ENCODE assay signal across 8 cellular contexts in genomic region chr17:42552736-42553135, GRCh38. TPM values are rescaled to one million over a fixed set of nuclear protein-coding genes. Genes with fewer than 3 reads are reported as not detected.
DNase-seq lines count a peak whose midpoint lies in the region; ATAC-seq, FAIRE-seq and TF ChIP-seq lines count a peak whose summit lies in the region.
"Not testable (repeated sequence)": the region's sequence is repeated elsewhere in the genome, so short reads cannot be mapped to it uniquely, and the experiment has no call there.

Gene HSD17B1, plus strand, starts transcription at chr17:42552923. Its CDS starts 11 bp downstream, at chr17:42552934.

- not testable (repeated sequence) for H3K14ac ChIP-seq in IMR-90 (replicated peaks; ENCODE audit: low read depth, low read length)

- peak within 1 kb of the TSS; percentile 21; the same call in 1 of the 2 replicates for H4K91ac ChIP-seq in IMR-90 (ENCODE audit: insufficient read depth, low read depth, low read length)

- not testable (repeated sequence) for ATAC-seq in CD4-positive, CD25-positive, alpha-beta regulatory T cell (ENCODE audit: low read depth in 2 of 2); IMR-90 (ENCODE audit: low read depth); WTC11; GM12878; esophagus mucosa; thoracic aorta (ENCODE audit: insufficient number of reproducible peaks, low FRiP score, low read depth)

- H3K9me1 ChIP-seq in IMR-90 (ENCODE audit: insufficient read depth, low read length) = not testable (repeated sequence)

- H3K79me1 ChIP-seq in IMR-90 (ENCODE audit: low read depth in 1 of 2, low read length in 2 of 2) = peaks cover 11 to 53% of the 10 kb centered on the region in 2 experiments

- not testable (repeated sequence) for TF ChIP-seq EP300 in GM12878 (IDR thresholded peaks at IDR 0.05; ENCODE audit: borderline replicate concordance in 1 of 2, control insufficient read depth in 1 of 2, low read depth in 2 of 2, low read length in 2 of 2)

- not testable (repeated sequence) for H4K20me1 ChIP-seq in IMR-90 (ENCODE audit: insufficient read depth, low read length); GM12878 (ENCODE audit: control insufficient read depth, insufficient read depth); osteoblast (ENCODE audit: insufficient read depth, low read length)

- H3K9me3 ChIP-seq in CD4-positive, CD25-positive, alpha-beta regulatory T cell (ENCODE audit: control insufficient read depth in 2 of 2, low read length in 2 of 2); IMR-90 (ENCODE audit: control insufficient read depth, insufficient read depth, low read length); GM12878 (replicated peaks; ENCODE audit: control insufficient read depth, insufficient read depth, low read length); liver (ENCODE audit: control insufficient read depth in 4 of 4, low read length in 3 of 4); osteoblast (ENCODE audit: low read depth, low read length); thoracic aorta: not testable (repeated sequence)

- peaks cover 0 to 44% (median 24%) of the 10 kb centered on the region in 4 donors for H3K4me1 Mint-ChIP-seq in CD4-positive, CD25-positive, alpha-beta regulatory T cell
- peaks cover 21% of the 10 kb centered on the region for H3K4me1 Mint-ChIP-seq in WTC11

- FAIRE-seq in GM12878 (lab: Jason Lieb, UNC) = not testable (repeated sequence)

- WGBS in IMR-90 (ENCODE audit: extremely low coverage in 2 of 2, insufficient read length in 1 of 2), 2 experiments = no CpG with 5 or more reads among the region's 15 CpGs
- WGBS in GM12878 (ENCODE audit: insufficient coverage, insufficient replicate concordance, low lambda C conversion rate, missing lambda C conversion rate) = 96% methylated on average over 8 of the region's 15 CpGs
- WGBS in liver = 95% methylated on average over 15 of the region's 15 CpGs

- in situ Hi-C loops in IMR-90 (cut with MboI; ENCODE audit: low sequenced_read_pairs); GM12878 (cut with MboI): not testable (repeated sequence)

- H3K18ac ChIP-seq in IMR-90 (ENCODE audit: low read depth, low read length) = not testable (repeated sequence)

- CTCF ChIA-PET in IMR-90 (lab: Yijun Ruan, JAX); WTC11 (lab: Charles Lee): not testable (repeated sequence)
- CTCF ChIA-PET in GM12878 (lab: Yijun Ruan, JAX) = interaction anchor here (1.3 to 1.8 kb wide), 2 partner anchors 16 to 22 kb away, joined by 4 to 7 read pairs; partner anchors contain the start of gene NAGLU

- H3K27me3 ChIP-seq in CD4-positive, CD25-positive, alpha-beta regulatory T cell (ENCODE audit: control insufficient read depth, insufficient read depth, low read length); IMR-90 (ENCODE audit: control insufficient read depth, insufficient read depth, low read length); GM12878 (replicated peaks in 1 of 2; ENCODE audit: control insufficient read depth in 2 of 2, insufficient read depth in 2 of 2, low read length in 1 of 2); liver (ENCODE audit: control insufficient read depth in 4 of 4, insufficient read depth in 4 of 4, low read length in 3 of 4); osteoblast (ENCODE audit: insufficient read depth, low read length); thoracic aorta (replicated peaks; ENCODE audit: insufficient read depth): not testable (repeated sequence)

- H4K8ac ChIP-seq in IMR-90 (ENCODE audit: low read depth in 2 of 2, low read length in 2 of 2) = not testable (repeated sequence)

- H2BK5ac ChIP-seq in IMR-90 (ENCODE audit: low read depth, low read length, poor library complexity, severe bottlenecking) = not testable (repeated sequence)

- not testable (repeated sequence) for TF ChIP-seq RAD21 in IMR-90 (IDR thresholded peaks at IDR 0.05; ENCODE audit: low read length); GM12878 (IDR thresholded peaks at IDR 0.05; ENCODE audit: insufficient read depth, low read depth, low read length); liver (IDR thresholded peaks at IDR 0.05)

- not testable (repeated sequence) for H4K5ac ChIP-seq in IMR-90 (ENCODE audit: low read depth, low read length)

- intact Hi-C loops in IMR-90 (cut with micrococcal nuclease); GM12878 (cut with micrococcal nuclease; ENCODE audit: unreplicated experiment): not testable (repeated sequence)

- not testable (repeated sequence) for H2BK20ac ChIP-seq in IMR-90 (ENCODE audit: low read depth, low read length)

- H2AFZ ChIP-seq in IMR-90 (replicated peaks; ENCODE audit: low read length, poor library complexity); GM12878 (ENCODE audit: control insufficient read depth, low read depth, low read length); osteoblast (ENCODE audit: low read length): not testable (repeated sequence)

- H3K27me3 Mint-ChIP-seq in CD4-positive, CD25-positive, alpha-beta regulatory T cell; WTC11 (ENCODE audit: low read depth): not testable (repeated sequence)

- H3K4me3 Mint-ChIP-seq in CD4-positive, CD25-positive, alpha-beta regulatory T cell = peak within 1 kb of the TSS; percentile 87 to 91 (median 90)
- H3K4me3 Mint-ChIP-seq in WTC11 = peak within 1 kb of the TSS; percentile 85

- RAD21 ChIA-PET in GM12878 (lab: Charles Lee; ENCODE audit: unreplicated experiment) = not testable (repeated sequence)

- peak within 1 kb of the TSS in 2 of 3 donors; percentile 48 to 81 for H3K27ac Mint-ChIP-seq in CD4-positive, CD25-positive, alpha-beta regulatory T cell
- 0 out of 2 replicates have a peak within 1 kb of the TSS, but pooled peaks have one; percentile 57 for H3K27ac Mint-ChIP-seq in WTC11

- peak within 1 kb of the TSS; percentile 97; the same call in 1 of the 2 replicates for H3K4ac ChIP-seq in IMR-90 (ENCODE audit: low read depth, low read length)

- dilution Hi-C loops in IMR-90 (cut with HindIII; ENCODE audit: low sequenced_read_pairs, unreplicated experiment) = not testable (repeated sequence)

- H2BK15ac ChIP-seq in IMR-90 (ENCODE audit: low read depth, low read length) = not testable (repeated sequence)

- H3K27ac ChIP-seq in CD4-positive, CD25-positive, alpha-beta regulatory T cell (ENCODE audit: insufficient read depth, low read length, poor library complexity, severe bottlenecking); IMR-90 (ENCODE audit: insufficient read depth, low read length); GM12878 (ENCODE audit: control insufficient read depth, insufficient read depth); osteoblast (ENCODE audit: low read depth, low read length): not testable (repeated sequence)
- peak within 1 kb of the TSS; percentile 88 to 93 for H3K27ac ChIP-seq in liver (ENCODE audit: low read depth in 1 of 2, low read length in 2 of 2)
- peak within 1 kb of the TSS; percentile 70 to 81 for H3K27ac ChIP-seq in thoracic aorta

- 0 out of 2 replicates have a peak within 1 kb of the TSS, but pooled peaks have one; percentile 12 for H3K23ac ChIP-seq in IMR-90 (ENCODE audit: low read depth, low read length)

- H2AK5ac ChIP-seq in IMR-90 (ENCODE audit: low read depth, low read length) = peak within 1 kb of the TSS; percentile 93; the same call in 1 of the 2 replicates

- not testable (repeated sequence) for H3K9me3 Mint-ChIP-seq in CD4-positive, CD25-positive, alpha-beta regulatory T cell; WTC11

- not testable (repeated sequence) for TF ChIP-seq POLR2A in IMR-90 (IDR thresholded peaks at IDR 0.05; ENCODE audit: low read depth, low read length); GM12878 (IDR thresholded peaks at IDR 0.05; ENCODE audit: low read depth, low read length)

- POLR2A ChIA-PET in IMR-90 (lab: Charles Lee; ENCODE audit: unreplicated experiment); WTC11 (lab: Charles Lee); GM12878 (lab: Charles Lee): not testable (repeated sequence)

- peaks cover 16% of the 10 kb centered on the region for H3K79me2 ChIP-seq in GM12878 (ENCODE audit: control insufficient read depth, insufficient read depth, low read length)
- peaks cover 16% of the 10 kb centered on the region for H3K79me2 ChIP-seq in osteoblast (ENCODE audit: insufficient read depth, low read length)

- H2AK9ac ChIP-seq in IMR-90 (replicated peaks; ENCODE audit: low read depth, low read length, poor library complexity) = peak within 1 kb of the TSS; percentile 90

- H3K4me2 ChIP-seq in IMR-90 (ENCODE audit: low read depth, low read length) (peak within 1 kb of the TSS; percentile 92), GM12878 (ENCODE audit: control insufficient read depth, insufficient read depth) (peak within 1 kb of the TSS; percentile 89), osteoblast (ENCODE audit: insufficient read depth, low read length) (peak within 1 kb of the TSS; percentile 98)

- SMC1A ChIA-PET in GM12878 (lab: Charles Lee; ENCODE audit: uncharacterized antibody, unreplicated experiment) = not testable (repeated sequence)

- not testable (repeated sequence) for BruUV-seq in IMR-90 (replicated peaks; lab: Mats Ljungman, UMichigan); GM12878 (replicated peaks; lab: Mats Ljungman, UMichigan)

- not testable (repeated sequence) for H2BK120ac ChIP-seq in IMR-90 (ENCODE audit: low read depth, low read length)

- not testable (repeated sequence) for DNase-seq in CD4-positive, CD25-positive, alpha-beta regulatory T cell; IMR-90; WTC11 (ENCODE audit: low spot score); GM12878 (ENCODE audit: low read depth, low spot score); thoracic aorta (ENCODE audit: low spot score)
- peak; percentile 49 for DNase-seq in osteoblast (ENCODE audit: insufficient read length, low spot score, missing footprints)

- H3K4me1 ChIP-seq in CD4-positive, CD25-positive, alpha-beta regulatory T cell (ENCODE audit: control insufficient read depth, insufficient read depth, low read length, poor library complexity, severe bottlenecking) = peaks cover 39% of the 10 kb centered on the region
- H3K4me1 ChIP-seq in IMR-90 (ENCODE audit: control insufficient read depth, insufficient read depth, low read length) = not testable (repeated sequence)
- H3K4me1 ChIP-seq in GM12878 (ENCODE audit: control insufficient read depth, insufficient read depth, low read length) (peaks cover 11% of the 10 kb centered on the region), liver (ENCODE audit: control insufficient read depth in 4 of 4, insufficient read depth in 4 of 4, low read length in 3 of 4) (peaks cover 5 to 31% (median 18%) of the 10 kb centered on the region in 4 donors), osteoblast (ENCODE audit: insufficient read depth, low read length) (peaks cover 13% of the 10 kb centered on the region), thoracic aorta (ENCODE audit: control insufficient read depth in 1 of 2, low read depth in 2 of 2) (peaks cover 17 to 26% of the 10 kb centered on the region in 2 donors)

- H3K9ac ChIP-seq in IMR-90 (ENCODE audit: low read depth, low read length); liver (ENCODE audit: low read depth in 1 of 2, low read length in 2 of 2): not testable (repeated sequence)
- H3K9ac ChIP-seq in GM12878 (ENCODE audit: control insufficient read depth, insufficient read depth, low read length) = peak within 1 kb of the TSS; percentile 75

- not testable (repeated sequence) for H3K56ac ChIP-seq in IMR-90 (ENCODE audit: extremely low read depth, insufficient read depth, low read length)

- not testable (repeated sequence) for H3K36me3 Mint-ChIP-seq in CD4-positive, CD25-positive, alpha-beta regulatory T cell; WTC11

- H3K36me3 ChIP-seq in CD4-positive, CD25-positive, alpha-beta regulatory T cell (ENCODE audit: control insufficient read depth, insufficient read depth, low read length); IMR-90 (ENCODE audit: control insufficient read depth, insufficient read depth, low read length); GM12878 (ENCODE audit: control insufficient read depth in 2 of 2, insufficient read depth in 2 of 2, low read length in 1 of 2); liver (ENCODE audit: control insufficient read depth in 4 of 4, insufficient read depth in 3 of 4, low read depth in 1 of 4, low read length in 3 of 4); osteoblast (ENCODE audit: insufficient read depth, low read length); thoracic aorta: not testable (repeated sequence)

- not testable (repeated sequence) for TF ChIP-seq CTCF in IMR-90 (conservative IDR thresholded peaks at IDR 0.05; ENCODE audit: low read depth, low read length); WTC11 (IDR thresholded peaks at IDR 0.05); GM12878 (IDR thresholded peaks at IDR 0.05 in 2 of 3, conservative IDR thresholded peaks at IDR 0.05 in 1 of 3; ENCODE audit: control insufficient read depth in 2 of 3, extremely low read depth in 1 of 3, insufficient read depth in 1 of 3, low read depth in 3 of 3, low read length in 3 of 3); liver (IDR thresholded peaks at IDR 0.05; ENCODE audit: low read depth, low read length, missing input control); osteoblast (IDR thresholded peaks at IDR 0.05; ENCODE audit: extremely low read depth, low read depth, low read length); thoracic aorta (IDR thresholded peaks at IDR 0.05)

- H3K4me3 ChIP-seq in CD4-positive, CD25-positive, alpha-beta regulatory T cell (ENCODE audit: low read depth, low read length) = not testable (repeated sequence)
- peak within 1 kb of the TSS; percentile 95; the same call in 1 of the 2 replicates for H3K4me3 ChIP-seq in IMR-90 (ENCODE audit: insufficient read depth, low read depth, low read length)
- peak within 1 kb of the TSS; percentile 94 for H3K4me3 ChIP-seq in GM12878
- H3K4me3 ChIP-seq in liver (ENCODE audit: low read depth in 1 of 3, low read length in 3 of 3) = peak within 1 kb of the TSS in 2 of 3 donors; percentile 71
- H3K4me3 ChIP-seq in osteoblast (ENCODE audit: insufficient read depth, low read length) = peak within 1 kb of the TSS; percentile 91
- H3K4me3 ChIP-seq in thoracic aorta = peak within 1 kb of the TSS; percentile 93

RNA-seq across cellular contexts. Expression of gene HSD17B1, which starts in this region (rescaled TPM):
- 0.91 TPM for total RNA-seq in CD4-positive, CD25-positive, alpha-beta regulatory T cell
- polyA plus RNA-seq in CD4-positive, CD25-positive, alpha-beta regulatory T cell = under 1 TPM; 0.30 to 0.64 (median 0.61) TPM
- total RNA-seq in IMR-90 (2012; rRNA removed) (0.56 and 0.72 TPM in 2 replicates), WTC11 (2021) (1.5 to 1.6 TPM (median 1.5 TPM) in 3 replicates), GM12878 (2014; rRNA removed) (0.44 and 1.1 TPM in 2 replicates), GM12878 (2014; rRNA removed; fragmentation: Illumina TruSeq; extraction: Trizol) (0.14 and 0.36 TPM in 2 replicates), GM12878 (2021) (0.61 and 0.67 TPM in 2 replicates), esophagus mucosa (15.7 TPM), liver (1 to 10 TPM in 1 of 2 donors, under 1 TPM in 1; 0.67 to 1.0 TPM), osteoblast (1.1 and 1.5 TPM in 2 replicates), thoracic aorta (1 to 10 TPM in 1 of 2 donors, under 1 TPM in 1; 0.14 to 2.8 TPM)
- polyA plus RNA-seq in IMR-90 (2012; rRNA removed) (1.4 and 2.9 TPM in 2 replicates), GM12878 (2011; rRNA removed) (0.19 and 0.29 TPM in 2 replicates), GM12878 (2014; fragmentation: Illumina TruSeq; extraction: Trizol) (0.06 and 0.15 TPM in 2 replicates), GM12878 (2014; fragmentation: Nextera tagmentation; extraction: Ambion mirVana) (under 1 TPM; 0.21 to 0.26 TPM), GM12878 (2014; rRNA removed) (0.22 and 0.47 TPM in 2 replicates), GM12878 (2016; fragmentation: Nextera tagmentation; extraction: Ambion mirVana) (1 to 10 TPM in 1 of 2 experiments, under 1 TPM in 1; 0.73 to 1.1 TPM), liver (1 to 10 TPM; 1.0 to 1.8 TPM)
- polyA plus RNA-seq in IMR-90 (2012; cell fraction: cytosol; rRNA removed) = 1.4 and 2.6 TPM in 2 replicates
- 1.5 and 3.3 TPM in 2 replicates for polyA plus RNA-seq in IMR-90 (2012; cell fraction: nucleus; rRNA removed; ENCODE audit: low replicate concordance)
- 1.6 and 2.3 TPM in 2 replicates for total RNA-seq in GM12878 (2013; cell fraction: nucleolus; rRNA removed)
- 0.63 TPM for polyA plus RNA-seq in GM12878 (2011; ENCODE audit: low read depth)
- 0.39 and 0.65 TPM in 2 replicates for polyA plus RNA-seq in GM12878 (2011; cell fraction: cytosol; rRNA removed)
- polyA plus RNA-seq in GM12878 (2011; cell fraction: nucleus; rRNA removed) = 0.86 and 0.99 TPM in 2 replicates
- polyA plus RNA-seq in GM12878 (2012) = 0.53 and 0.89 TPM in 2 replicates
- 0.15 and 0.72 TPM in 2 replicates for polyA minus RNA-seq in GM12878 (2011; rRNA and poly(A)+ RNA removed)
- not detected in 2 replicates for polyA minus RNA-seq in GM12878 (2011; cell fraction: cytosol; rRNA and poly(A)+ RNA removed)
- 0.60 and 1.7 TPM in 2 replicates for polyA minus RNA-seq in GM12878 (2011; cell fraction: nucleus; rRNA and poly(A)+ RNA removed)
